ENCODE assay signal across 8 cellular contexts in the genomic region with DNA sequence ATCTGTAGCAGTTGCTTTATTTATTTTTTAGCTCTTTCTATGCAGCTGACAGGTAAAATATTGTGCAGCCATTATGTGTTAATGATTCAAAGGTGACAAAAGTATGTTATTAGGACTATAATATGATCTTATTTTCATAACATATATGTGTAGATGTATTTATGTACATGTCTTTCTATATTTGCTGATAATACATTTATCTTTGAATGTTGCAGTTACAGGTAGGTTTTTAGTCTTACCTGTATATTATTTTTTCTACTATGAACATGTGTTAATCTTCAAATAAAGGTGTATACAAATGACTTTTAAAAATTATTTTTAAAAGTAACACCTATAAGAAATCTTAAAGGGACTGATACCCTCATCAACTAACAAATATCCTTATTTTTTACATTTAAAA.
"Had no signal": no experiment of that assay in that cellular context is flagged by ENCODE, and none has a peak within 500 bp of the region (broad histone marks: within the 10 kb centered on the region; RNA-seq: fewer than 3 reads in every experiment).

No MANE protein-coding gene starts in this region.

- H3K9me3 ChIP-seq: HAP-1 had no signal

- H3K4me3 ChIP-seq: GM23248, HAP-1 had no signal

- ATAC-seq: HCT116 had no signal

- H2AFZ ChIP-seq: GM23248 had no signal

- FAIRE-seq: HepG2 had no signal

- H3K27ac ChIP-seq: GM23248, HL-60 had no signal

- H3K9ac ChIP-seq: GM23248 had no signal

- DNase-seq: GM23248, GOT3, H7, HFFc6 had no signal
